ENCODE assay signal across 12 cellular contexts in the genomic region with DNA sequence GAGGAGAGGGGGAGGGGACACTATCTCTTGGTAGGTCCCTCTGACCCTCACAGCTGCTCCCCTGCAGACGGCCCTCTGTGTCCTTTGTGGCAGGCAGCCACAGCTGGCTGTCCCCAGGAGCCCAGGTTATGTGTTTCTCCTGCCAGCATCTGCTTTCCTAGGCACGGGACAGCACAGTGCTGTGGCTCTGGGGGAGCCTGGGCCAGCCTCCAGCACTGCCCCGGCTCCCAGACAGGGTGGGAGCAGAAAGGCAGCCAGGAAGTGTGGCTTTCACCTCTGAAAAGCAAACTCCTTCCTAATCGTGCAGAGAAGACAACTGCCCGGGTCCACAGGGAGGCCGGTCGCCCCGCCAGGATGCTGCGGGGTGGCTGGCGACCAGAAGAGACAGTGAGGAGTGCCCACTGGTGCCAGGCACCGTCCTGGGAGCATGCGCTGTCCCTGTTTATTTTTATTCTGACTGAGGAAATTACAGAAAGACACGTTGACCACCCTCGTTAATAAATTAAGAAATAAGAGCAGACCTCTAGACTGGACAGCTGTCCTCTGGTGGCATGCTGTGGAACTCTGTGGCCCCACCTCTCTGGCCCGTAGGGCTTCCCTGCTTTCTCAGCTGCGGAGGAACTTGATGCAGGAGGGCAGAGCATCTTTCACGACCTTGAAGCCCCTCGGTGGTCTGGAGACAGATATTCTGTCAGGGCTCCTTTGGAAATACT.
DNase-seq lines count a peak whose midpoint lies in the region; ATAC-seq and TF ChIP-seq lines count a peak whose summit lies in the region.
"Had no signal": no experiment of that assay in that cellular context is flagged by ENCODE, and none has a peak within 500 bp of the region (broad histone marks: within the 10 kb centered on the region; RNA-seq: fewer than 3 reads in every experiment).

No MANE protein-coding gene starts in this region.

- no peak overlapping the region for H3K9ac ChIP-seq in trophoblast cell (ENCODE audit: low read length)

- H3K36me3 ChIP-seq in trophoblast cell (ENCODE audit: control insufficient read depth in 1 of 2, insufficient read depth in 2 of 2, low read length in 2 of 2) = peaks cover 31 to 40% of the 10 kb centered on the region in 2 experiments
- peaks cover 0 to 24% of the 10 kb centered on the region in 2 donors for H3K36me3 ChIP-seq in vagina

- no peak overlapping the region for H2BK5ac ChIP-seq in trophoblast cell (ENCODE audit: low read depth, low read length, poor library complexity)

- H3K14ac ChIP-seq in trophoblast cell (ENCODE audit: low read length) = no peak overlapping the region

- no CpG with 5 or more reads among the region's 18 CpGs for WGBS in trophoblast cell (ENCODE audit: extremely low coverage, insufficient coverage, insufficient read length)

- H2BK120ac ChIP-seq in trophoblast cell (ENCODE audit: insufficient read depth, low read length, poor library complexity) = no peak overlapping the region

- H3K4me3 ChIP-seq in trophoblast cell (ENCODE audit: low read depth, low read length) (no peak overlapping the region), vagina (peak overlapping the region; percentile 3 to 12)

- no peak overlapping the region for H3K23ac ChIP-seq in trophoblast cell (ENCODE audit: low read length)

- DNase-seq in activated CD8-positive, alpha-beta memory T cell treated with anti-CD3 and anti-CD28 coated beads for 24 hours = peak; percentile 28
- DNase-seq in activated CD8-positive, alpha-beta memory T cell treated with anti-CD3 and anti-CD28 coated beads, Interleukin-2, amount 50 U/mL, for 4 hours = no peak
- peak; percentile 48 for DNase-seq in left kidney (ENCODE audit: low read depth, low spot score)
- no peak for DNase-seq in trophoblast cell
- DNase-seq in vagina (ENCODE audit: extremely low spot score in 2 of 2) = no peak
- DNase-seq in GM03348 (ENCODE audit: low spot score) = no peak
- no peak for DNase-seq in NCI-H2196 treated with DMSO at 0.1 percent for 48 hours (lab: John Stamatoyannopoulos, UW; ENCODE audit: unreplicated experiment)
- DNase-seq: DMS53; effector memory CD8-positive, alpha-beta T cell; NCI-H1436 had no signal

- no peak for TF ChIP-seq POLR2A in vagina (IDR thresholded peaks at IDR 0.05)

- H3K9me3 ChIP-seq in trophoblast cell (ENCODE audit: insufficient read depth, low read depth, low read length) (peaks cover 2% of the 10 kb centered on the region), vagina (no peaks in the 10 kb centered on the region)

- H4K91ac ChIP-seq in trophoblast cell (ENCODE audit: low read depth, low read length) = no peak overlapping the region

- no peak overlapping the region for H2BK12ac ChIP-seq in trophoblast cell (ENCODE audit: low read length)

- peaks cover 6 to 14% of the 10 kb centered on the region in 2 experiments for H3K4me1 ChIP-seq in trophoblast cell (ENCODE audit: control insufficient read depth in 1 of 2, insufficient read depth in 2 of 2, low read length in 2 of 2)
- H3K4me1 ChIP-seq in vagina = peaks cover 96% of the 10 kb centered on the region

- ATAC-seq in HG02798 (IDR thresholded peaks at IDR 0.05; ENCODE audit: poor library complexity, unreplicated experiment) = no peak
- ATAC-seq: effector memory CD8-positive, alpha-beta T cell had no signal

- peaks cover 2% of the 10 kb centered on the region for H3K79me1 ChIP-seq in trophoblast cell (ENCODE audit: low read length)

- H3K27ac ChIP-seq in trophoblast cell (ENCODE audit: low read depth, low read length) = no peak overlapping the region
- H3K27ac ChIP-seq in vagina = peak overlapping the region; percentile 78
- H3K27ac ChIP-seq: 22Rv1 had no signal

- H3K4me2 ChIP-seq in trophoblast cell (ENCODE audit: low read length) = no peak overlapping the region

- H3K18ac ChIP-seq in trophoblast cell (ENCODE audit: low read length) = peak overlapping the region; percentile 58

- TF ChIP-seq CTCF in vagina (IDR thresholded peaks at IDR 0.05) = no peak

- intact Hi-C loops in vagina (cut with DNase I) = no loop called here

- H4K12ac ChIP-seq in trophoblast cell (ENCODE audit: low read depth, low read length) = no peak overlapping the region

- peaks cover 3% of the 10 kb centered on the region for H3K79me2 ChIP-seq in trophoblast cell (ENCODE audit: control insufficient read depth, insufficient read depth, low read length, poor library complexity)

- H2AFZ ChIP-seq in trophoblast cell (ENCODE audit: insufficient read depth, low read length, poor library complexity) = no peak overlapping the region

- no peak overlapping the region for H3K4ac ChIP-seq in trophoblast cell (ENCODE audit: low read depth, low read length)

- H2AK5ac ChIP-seq in trophoblast cell (ENCODE audit: low read length) = no peak overlapping the region

- H3K27me3 ChIP-seq in trophoblast cell (ENCODE audit: insufficient read depth, low read length) (no peaks in the 10 kb centered on the region), vagina (no peaks in the 10 kb centered on the region)

- no peak overlapping the region for H4K8ac ChIP-seq in trophoblast cell (ENCODE audit: low read depth, low read length)

Comparison
In these comparisons a context has a peak if more than half of its experiments do, and no peak if none do; other contexts are left out.
1. DNase-seq: peak in activated CD8-positive, alpha-beta memory T cell treated with anti-CD3 and anti-CD28 coated beads for 24 hours (single experiment) and left kidney (single experiment); none in activated CD8-positive, alpha-beta memory T cell treated with anti-CD3 and anti-CD28 coated beads, Interleukin-2, amount 50 U/mL, for 4 hours (single experiment), trophoblast cell (0 of 2), vagina (0 of 2), GM03348 (single experiment) and NCI-H2196 treated with DMSO at 0.1 percent for 48 hours (single experiment).